1 cellular context compared by ENCODE assay signal in genomic region chr12:56007148-56007891, GRCh38.
TF ChIP-seq lines count a peak whose summit lies in the region.

No MANE protein-coding gene starts in this region.

TF ChIP-seq in HCT116, 20 proteins besides CTCF, POLR2A, EP300 and RAD21:
- TF ChIP-seq MAX (IDR thresholded peaks at IDR 0.05) (peak; percentile 69; the same call in 1 of the 2 replicates), REST (IDR thresholded peaks at IDR 0.05; ENCODE audit: low read depth) (no peak), ZFX (IDR thresholded peaks at IDR 0.05) (no peak), TCF7L2 (IDR thresholded peaks at IDR 0.05; ENCODE audit: borderline replicate concordance, extremely low read depth, insufficient read depth, insufficient read length) (peak; percentile 25), CBX3 (IDR thresholded peaks at IDR 0.05; ENCODE audit: low read depth) (no peak), CEBPB (IDR thresholded peaks at IDR 0.05; ENCODE audit: low read depth) (no peak), EGR1 (IDR thresholded peaks at IDR 0.05; ENCODE audit: low read depth) (no peak), POLR2AphosphoS5 (IDR thresholded peaks at IDR 0.05; ENCODE audit: low read depth, low read length) (peak; percentile 70), JUND (IDR thresholded peaks at IDR 0.05) (no peak), YY1 (IDR thresholded peaks at IDR 0.05; ENCODE audit: extremely low read depth, insufficient replicate concordance, low read depth, low read length) (peak; percentile 85), FOSL1 (IDR thresholded peaks at IDR 0.05; ENCODE audit: low read depth) (no peak), SIN3A (IDR thresholded peaks at IDR 0.05; ENCODE audit: low read depth) (peak; percentile 67; the same call in 1 of the 2 replicates), ELF1 (IDR thresholded peaks at IDR 0.05; ENCODE audit: borderline replicate concordance, low read depth) (no peak; the same call in 1 of the 2 replicates), EZH2 (IDR thresholded peaks at IDR 0.05) (no peak), SRF (IDR thresholded peaks at IDR 0.05; ENCODE audit: low read depth) (peak; percentile 95), EZH2phosphoT487 (IDR thresholded peaks at IDR 0.05; ENCODE audit: borderline replicate concordance) (no peak), SP1 (IDR thresholded peaks at IDR 0.05; ENCODE audit: low read depth) (peak; percentile 67), ZNF274 (IDR thresholded peaks at IDR 0.05; ENCODE audit: low read depth, low read length) (no peak)
- TF ChIP-seq, protein P1, sequence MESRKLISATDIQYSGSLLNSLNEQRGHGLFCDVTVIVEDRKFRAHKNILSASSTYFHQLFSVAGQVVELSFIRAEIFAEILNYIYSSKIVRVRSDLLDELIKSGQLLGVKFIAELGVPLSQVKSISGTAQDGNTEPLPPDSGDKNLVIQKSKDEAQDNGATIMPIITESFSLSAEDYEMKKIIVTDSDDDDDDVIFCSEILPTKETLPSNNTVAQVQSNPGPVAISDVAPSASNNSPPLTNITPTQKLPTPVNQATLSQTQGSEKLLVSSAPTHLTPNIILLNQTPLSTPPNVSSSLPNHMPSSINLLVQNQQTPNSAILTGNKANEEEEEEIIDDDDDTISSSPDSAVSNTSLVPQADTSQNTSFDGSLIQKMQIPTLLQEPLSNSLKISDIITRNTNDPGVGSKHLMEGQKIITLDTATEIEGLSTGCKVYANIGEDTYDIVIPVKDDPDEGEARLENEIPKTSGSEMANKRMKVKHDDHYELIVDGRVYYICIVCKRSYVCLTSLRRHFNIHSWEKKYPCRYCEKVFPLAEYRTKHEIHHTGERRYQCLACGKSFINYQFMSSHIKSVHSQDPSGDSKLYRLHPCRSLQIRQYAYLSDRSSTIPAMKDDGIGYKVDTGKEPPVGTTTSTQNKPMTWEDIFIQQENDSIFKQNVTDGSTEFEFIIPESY (IDR thresholded peaks at IDR 0.05; ENCODE audit: extremely low read depth, insufficient replicate concordance, low read length), result no peak
- TF ChIP-seq, protein P2, sequence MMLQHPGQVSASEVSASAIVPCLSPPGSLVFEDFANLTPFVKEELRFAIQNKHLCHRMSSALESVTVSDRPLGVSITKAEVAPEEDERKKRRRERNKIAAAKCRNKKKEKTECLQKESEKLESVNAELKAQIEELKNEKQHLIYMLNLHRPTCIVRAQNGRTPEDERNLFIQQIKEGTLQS (IDR thresholded peaks at IDR 0.05), result no peak
